ENCODE assay signal across 9 cellular contexts in the genomic region with DNA sequence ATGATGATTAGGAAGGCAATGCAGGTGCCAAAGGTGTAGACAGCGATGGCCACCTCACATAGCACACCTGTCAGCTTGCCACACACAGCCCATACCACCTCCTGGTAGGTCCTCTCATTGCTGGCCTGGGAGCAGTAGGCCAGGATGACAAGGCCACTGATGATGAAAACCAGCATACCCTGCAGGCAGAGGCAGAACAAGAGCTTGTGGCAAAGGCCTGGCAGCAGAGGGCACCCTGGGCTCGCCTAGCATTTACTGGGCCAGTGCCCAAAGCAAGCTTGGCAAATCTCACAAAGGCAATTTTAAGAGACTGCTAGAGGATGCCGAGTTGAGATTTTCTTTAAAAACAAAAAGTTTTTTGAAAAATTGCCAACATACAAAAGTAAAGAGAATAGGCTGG. TPM values are rescaled to one million over a fixed set of nuclear protein-coding genes. Genes with fewer than 3 reads are reported as not detected.
DNase-seq lines count a peak whose midpoint lies in the region; ATAC-seq and TF ChIP-seq lines count a peak whose summit lies in the region.
"Had no signal": no experiment of that assay in that cellular context is flagged by ENCODE, and none has a peak within 500 bp of the region (broad histone marks: within the 10 kb centered on the region; RNA-seq: fewer than 3 reads in every experiment).

No MANE protein-coding gene starts in this region.

- H3K27me3 ChIP-seq in parathyroid adenoma (ENCODE audit: control insufficient read depth, insufficient read depth, low read length) (no peaks in the 10 kb centered on the region), esophagus squamous epithelium (no peaks in the 10 kb centered on the region)

- H3K4me1 ChIP-seq in parathyroid adenoma (peaks cover 4% of the 10 kb centered on the region), esophagus squamous epithelium (peaks cover 5 to 10% (median 5%) of the 10 kb centered on the region in 3 donors)

- no peaks in the 10 kb centered on the region for H3K9me3 ChIP-seq in parathyroid adenoma (ENCODE audit: control insufficient read depth, low read length)
- no peaks in the 10 kb centered on the region for H3K9me3 ChIP-seq in esophagus squamous epithelium

- DNase-seq in GM12864 (ENCODE audit: low read depth), result no peak
- peak; percentile 32 for DNase-seq in NCI-H460 (ENCODE audit: extremely low read depth, low read depth)
- DNase-seq in epithelial cell of proximal tubule (ENCODE audit: low read depth), result no peak
- DNase-seq in cortex of kidney (lab: John Stamatoyannopoulos, UW), result no peak
- no peak for DNase-seq in esophagus squamous epithelium (lab: John Stamatoyannopoulos, UW)
- no peak for DNase-seq in erythroblast (lab: John Stamatoyannopoulos, UW)
- DNase-seq: activated CD4-positive, alpha-beta T cell treated with anti-CD3 and anti-CD28 coated beads, Interleukin-2, amount 10 ng/mL, durations not matched to agents 7 days and 5 days had no signal

- no peak overlapping the region for H2AFZ ChIP-seq in parathyroid adenoma

- no peak overlapping the region for H3K4me2 ChIP-seq in parathyroid adenoma (ENCODE audit: low read length)

- no peaks in the 10 kb centered on the region for H3K36me3 ChIP-seq in parathyroid adenoma (ENCODE audit: control insufficient read depth, insufficient read depth, low read length)
- H3K36me3 ChIP-seq in esophagus squamous epithelium, result peaks cover 0 to 64% (median 7%) of the 10 kb centered on the region in 3 donors

- 24 to 52% methylated on average over 2 to 3 of the region's 3 CpGs for WGBS in esophagus squamous epithelium, 2 donors

- TF ChIP-seq POLR2A in esophagus squamous epithelium (IDR thresholded peaks at IDR 0.05) (no peak), erythroblast (IDR thresholded peaks at IDR 0.05; ENCODE audit: low read length) (no peak)

- H3K27ac ChIP-seq in parathyroid adenoma (no peak overlapping the region), esophagus squamous epithelium (no peak overlapping the region)

- H3K4me3 ChIP-seq in GM12864 (ENCODE audit: low read depth, low read length), result no peak overlapping the region
- no peak overlapping the region for H3K4me3 ChIP-seq in epithelial cell of proximal tubule (ENCODE audit: low read depth, low read length)
- no peak overlapping the region for H3K4me3 ChIP-seq in parathyroid adenoma (ENCODE audit: low read depth, low read length)
- H3K4me3 ChIP-seq in esophagus squamous epithelium, result no peak overlapping the region

- TF ChIP-seq CTCF in GM12864 (IDR thresholded peaks at IDR 0.05; ENCODE audit: low read depth, low read length, missing control alignments) (peak; percentile 42), epithelial cell of proximal tubule (conservative IDR thresholded peaks at IDR 0.05; ENCODE audit: low read depth, low read length) (peak; percentile 77), parathyroid adenoma (IDR thresholded peaks at IDR 0.05) (peak; percentile 20), esophagus squamous epithelium (IDR thresholded peaks at IDR 0.05) (peak in 3 of 6 experiments; percentile 17 to 49 (median 38))

- intact Hi-C loops in esophagus squamous epithelium (cut with DNase I), result no loop called here

- ATAC-seq in HG03095 (IDR thresholded peaks at IDR 0.05; ENCODE audit: unreplicated experiment), result no peak

- H3K9ac ChIP-seq in parathyroid adenoma, result no peak overlapping the region

- H3K79me2 ChIP-seq in parathyroid adenoma, result no peaks in the 10 kb centered on the region

RNA-seq across cellular contexts. Expression of a gene that starts 5.9 kb away (rescaled TPM):
- total RNA-seq in NCI-H460 (2014; rRNA removed; shearing (Covaris generic)), result 19.0 and 22.2 TPM in 2 replicates
- 19.4 and 35.3 TPM in 2 replicates for polyA plus RNA-seq in NCI-H460 (2014; cell fraction: nucleus; rRNA removed)
- 9.5 and 12.0 TPM in 2 replicates for total RNA-seq in epithelial cell of proximal tubule
- total RNA-seq in esophagus squamous epithelium, result 10 to 100 TPM in 3 of 4 donors, 1 to 10 TPM in 1; 9.1 to 15.6 (median 13.1) TPM

RNA-seq across cellular contexts. Expression of a gene that starts 49.1 kb away (rescaled TPM):
- total RNA-seq in NCI-H460 (2014; rRNA removed; shearing (Covaris generic)), result 216 and 229 TPM in 2 replicates
- 116 and 153 TPM in 2 replicates for polyA plus RNA-seq in NCI-H460 (2014; cell fraction: nucleus; rRNA removed)
- total RNA-seq in epithelial cell of proximal tubule, result 70.6 and 93.9 TPM in 2 replicates
- 100 to 1,000 TPM; 124 to 229 (median 153) TPM for total RNA-seq in esophagus squamous epithelium

RNA-seq across cellular contexts. Expression of a gene that starts 55.4 kb away (rescaled TPM):
- 159 and 172 TPM in 2 replicates for total RNA-seq in NCI-H460 (2014; rRNA removed; shearing (Covaris generic))
- 166 and 179 TPM in 2 replicates for polyA plus RNA-seq in NCI-H460 (2014; cell fraction: nucleus; rRNA removed)
- total RNA-seq in epithelial cell of proximal tubule (173 and 228 TPM in 2 replicates), esophagus squamous epithelium (100 to 1,000 TPM in 3 of 4 donors, 10 to 100 TPM in 1; 67.5 to 172 (median 110) TPM)
